1 cellular context compared by ENCODE assay signal in genomic region chr2:73279852-73280251, GRCh38.
A peak's percentile ranks its signal among the peaks of the same experiment; 100 is the strongest.
TF ChIP-seq lines count a peak whose summit lies in the region.

No MANE protein-coding gene starts in this region.

TF ChIP-seq in K562, 482 proteins besides CTCF, POLR2A, EP300 and RAD21:
- TF ChIP-seq VEZF1 (CRISPR knock-in tag; IDR thresholded peaks at IDR 0.05): peak; percentile 55; the same call in 1 of the 2 replicates
- peak; percentile 58; the same call in 1 of the 2 replicates for TF ChIP-seq EHMT2 (IDR thresholded peaks at IDR 0.05)
- 0 out of 2 replicates have a peak, but pooled peaks have one; percentile 21 for TF ChIP-seq MIER1 (IDR thresholded peaks at IDR 0.05; ENCODE audit: low read depth)
- TF ChIP-seq MLLT1 (IDR thresholded peaks at IDR 0.05): no peak
